In the genomic region with DNA sequence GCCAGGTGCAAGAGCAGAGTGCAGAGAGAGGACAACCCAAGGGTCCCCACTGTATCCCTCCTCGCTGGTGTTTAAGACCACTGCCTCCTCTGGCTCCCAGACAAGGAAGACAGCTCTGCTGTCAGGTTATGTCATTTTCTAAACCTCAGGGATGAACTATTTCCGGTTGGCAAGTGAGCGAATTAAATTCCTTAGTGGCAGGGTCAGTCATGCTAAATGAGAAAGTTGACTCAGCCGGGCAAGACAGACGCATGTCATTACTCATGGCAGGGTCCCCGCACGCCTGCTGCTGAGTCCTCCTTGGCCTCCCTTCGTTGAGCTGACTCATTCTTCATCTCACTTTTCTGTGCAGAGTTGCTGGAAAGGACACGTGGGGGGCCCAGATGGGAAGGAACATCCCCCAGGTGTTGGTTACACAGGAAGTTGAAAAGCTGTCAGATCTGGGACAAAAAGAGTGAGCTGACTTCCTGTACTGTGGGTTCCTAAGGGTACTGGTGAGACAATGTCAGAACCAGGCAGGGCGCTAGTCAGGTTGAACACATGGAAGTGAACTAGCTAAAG, we compare ENCODE assay signal across 8 cellular contexts.
DNase-seq lines count a peak whose midpoint lies in the region; ATAC-seq lines count a peak whose summit lies in the region.

No MANE protein-coding gene starts in this region.

- H3K9me3 Mint-ChIP-seq in effector memory CD8-positive, alpha-beta T cell: no peaks in the 10 kb centered on the region

- peak; percentile 56 for ATAC-seq in HG03196 (IDR thresholded peaks at IDR 0.05; ENCODE audit: unreplicated experiment)
- peak; percentile 86 for ATAC-seq in effector memory CD8-positive, alpha-beta T cell (replicated peaks)

- H3K4me3 Mint-ChIP-seq in effector memory CD8-positive, alpha-beta T cell: peak overlapping the region; percentile 21 to 57

- DNase-seq in AG08395 (ENCODE audit: low spot score) (peak; percentile 73), NCI-H187 (lab: John Stamatoyannopoulos, UW) (no peak), NCI-H510A (lab: John Stamatoyannopoulos, UW) (no peak), NCI-H1092 (lab: John Stamatoyannopoulos, UW) (no peak)
- DNase-seq in activated CD4-positive, alpha-beta T cell treated with anti-CD3 and anti-CD28 coated beads for 48 hours: peak; percentile 90
- peak; percentile 3 to 20 (median 18) for DNase-seq in effector memory CD8-positive, alpha-beta T cell
- peak; percentile 57 for DNase-seq in stimulated activated CD8-positive, alpha-beta memory T cell treated with anti-CD3 and anti-CD28 coated beads, Interleukin-12 subunit alpha, Interleukin-12 subunit beta, amount 100 ng/mL, for 24 hours (ENCODE audit: extremely low read depth)

- H3K4me1 Mint-ChIP-seq in effector memory CD8-positive, alpha-beta T cell (ENCODE audit: low read depth in 2 of 2): peaks cover 25 to 35% of the 10 kb centered on the region in 2 donors

- peaks cover 0 to 13% of the 10 kb centered on the region in 2 donors for H3K27me3 Mint-ChIP-seq in effector memory CD8-positive, alpha-beta T cell

- peak overlapping the region; percentile 56 to 81 for H3K27ac Mint-ChIP-seq in effector memory CD8-positive, alpha-beta T cell

- H3K36me3 Mint-ChIP-seq in effector memory CD8-positive, alpha-beta T cell (ENCODE audit: insufficient read depth): no peaks in the 10 kb centered on the region

Comparison
In these comparisons a context has a peak if more than half of its experiments do, and no peak if none do; other contexts are left out.
1. DNase-seq: peak in AG08395 (single experiment), activated CD4-positive, alpha-beta T cell treated with anti-CD3 and anti-CD28 coated beads for 48 hours (single experiment), effector memory CD8-positive, alpha-beta T cell (3 of 3) and stimulated activated CD8-positive, alpha-beta memory T cell treated with anti-CD3 and anti-CD28 coated beads, Interleukin-12 subunit alpha, Interleukin-12 subunit beta, amount 100 ng/mL, for 24 hours (single experiment); none in NCI-H187 (0 of 2), NCI-H510A (single experiment) and NCI-H1092 (single experiment).